1 cellular context compared by ENCODE assay signal in the genomic region with DNA sequence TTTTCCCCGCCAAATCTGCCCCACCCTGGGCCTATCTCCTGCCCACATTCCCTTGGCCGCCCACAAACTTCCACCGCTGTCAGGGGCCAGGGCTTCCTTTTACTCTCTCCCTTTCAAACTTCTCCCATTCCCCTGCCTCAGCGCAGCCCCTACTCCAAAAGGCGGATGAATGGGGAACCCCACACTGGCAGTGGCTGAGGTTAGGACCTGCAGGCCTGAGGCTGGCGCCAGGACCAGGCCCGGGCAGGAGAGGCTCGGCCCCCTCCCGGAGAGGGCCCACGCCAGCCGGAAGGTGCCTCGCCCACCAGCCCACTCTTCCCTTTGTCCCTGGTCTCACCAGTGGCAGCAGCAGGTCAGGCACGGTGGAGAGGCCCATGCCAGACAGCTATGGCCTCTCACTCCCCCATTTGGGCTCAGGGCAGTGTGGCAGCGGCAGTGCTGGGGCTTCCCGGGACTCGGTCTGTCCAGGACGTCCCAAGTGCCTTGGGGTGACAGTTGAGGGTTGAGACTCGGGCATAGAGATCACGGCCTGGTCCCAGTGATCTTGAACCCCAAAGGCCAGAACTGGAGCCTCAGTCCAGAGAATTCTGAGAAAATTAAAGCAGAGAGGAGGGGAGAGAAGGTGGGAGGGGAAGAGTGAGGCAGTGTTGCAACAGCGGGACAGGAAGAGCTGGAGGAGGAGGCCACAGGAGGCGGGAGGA.
A peak's percentile ranks its signal among the peaks of the same experiment; 100 is the strongest.
TF ChIP-seq lines count a peak whose summit lies in the region.

A gene (minus strand): TSS at position 638 of the 701 bp plus-strand sequence. CDS start 262 bp downstream, at position 376.

TF ChIP-seq in A549, 52 proteins besides CTCF, POLR2A, EP300 and RAD21 (continued from another document):
- TF ChIP-seq SMC3 (IDR thresholded peaks at IDR 0.05) (peak; percentile 21; the same call in 1 of the 3 replicates), NR3C1 (IDR thresholded peaks at IDR 0.05) (no peak)
- TF ChIP-seq, protein P1, sequence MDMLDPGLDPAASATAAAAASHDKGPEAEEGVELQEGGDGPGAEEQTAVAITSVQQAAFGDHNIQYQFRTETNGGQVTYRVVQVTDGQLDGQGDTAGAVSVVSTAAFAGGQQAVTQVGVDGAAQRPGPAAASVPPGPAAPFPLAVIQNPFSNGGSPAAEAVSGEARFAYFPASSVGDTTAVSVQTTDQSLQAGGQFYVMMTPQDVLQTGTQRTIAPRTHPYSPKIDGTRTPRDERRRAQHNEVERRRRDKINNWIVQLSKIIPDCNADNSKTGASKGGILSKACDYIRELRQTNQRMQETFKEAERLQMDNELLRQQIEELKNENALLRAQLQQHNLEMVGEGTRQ (IDR thresholded peaks at IDR 0.05), result no peak
TF ChIP-seq in A549: peak in this region for 9.
